18 cellular contexts compared by ENCODE assay signal in genomic region chr11:3202305-3202704, GRCh38. TPM values are rescaled to one million over a fixed set of nuclear protein-coding genes. Genes with fewer than 3 reads are reported as not detected.
DNase-seq lines count a peak whose midpoint lies in the region; ATAC-seq and TF ChIP-seq lines count a peak whose summit lies in the region.
"Had no signal": no experiment of that assay in that cellular context is flagged by ENCODE, and none has a peak within 500 bp of the region (broad histone marks: within the 10 kb centered on the region; RNA-seq: fewer than 3 reads in every experiment).

No MANE protein-coding gene starts in this region.

- H3K27ac Mint-ChIP-seq in naive thymus-derived CD8-positive, alpha-beta T cell: peak overlapping the region in 7 of 10 donors; percentile 11 to 77 (median 36)
- H3K27ac Mint-ChIP-seq in type B pancreatic cell: no peak overlapping the region

- no peaks in the 10 kb centered on the region for H3K9me3 ChIP-seq in heart right ventricle
- no peaks in the 10 kb centered on the region for H3K9me3 ChIP-seq in Loucy (ENCODE audit: insufficient read depth, low read depth, low read length)
- H3K9me3 ChIP-seq: BLaER1 had no signal

- H3K36me3 Mint-ChIP-seq in naive thymus-derived CD8-positive, alpha-beta T cell: no peaks in the 10 kb centered on the region
- no peaks in the 10 kb centered on the region for H3K36me3 Mint-ChIP-seq in type B pancreatic cell

- H3K79me2 ChIP-seq in Loucy (ENCODE audit: insufficient read depth, low read length): no peaks in the 10 kb centered on the region

- H3K27me3 ChIP-seq in heart right ventricle (peaks cover 13 to 72% (median 57%) of the 10 kb centered on the region in 7 donors), Loucy (ENCODE audit: insufficient read depth, low read length, poor library complexity, severe bottlenecking) (no peaks in the 10 kb centered on the region)

- no peaks in the 10 kb centered on the region for H3K9me2 ChIP-seq in Loucy (replicated peaks; ENCODE audit: low read depth, low read length)

- no peaks in the 10 kb centered on the region for H3F3A ChIP-seq in Loucy (ENCODE audit: low read depth)

- peak; percentile 26 for DNase-seq in Right ventricle myocardium superior
- DNase-seq in heart right ventricle: no peak
- peak in 1 of 10 donors; percentile 35 for DNase-seq in naive thymus-derived CD8-positive, alpha-beta T cell
- no peak for DNase-seq in type B pancreatic cell (ENCODE audit: extremely low spot score, unreplicated experiment)
- no peak for DNase-seq in NCI-H748 treated with DMSO at 0.1 percent for 48 hours (lab: John Stamatoyannopoulos, UW)
- DNase-seq in NCI-H345 (lab: John Stamatoyannopoulos, UW): no peak
- no peak for DNase-seq in SKM-1 treated with dmso at 0.1 percent for 144 hours (lab: John Stamatoyannopoulos, UW; ENCODE audit: unreplicated experiment)
- DNase-seq: GDM1, Kasumi-1, NCI-H1105 treated with DMSO at 0.1 percent for 48 hours, NCI-H1694 treated with DMSO at 0.1 percent for 48 hours, NCI-H446 treated with DMSO at 0.1 percent for 48 hours had no signal

- POLR2A ChIA-PET in naive thymus-derived CD8-positive, alpha-beta T cell (lab: Charles Lee): interaction anchor here (1.2 kb wide), 1 partner anchor 93 kb away, joined by 3 read pairs; no protein-coding TSS in a partner anchor

- H3K27me3 Mint-ChIP-seq in naive thymus-derived CD8-positive, alpha-beta T cell: peaks cover 0 to 12% (median 5%) of the 10 kb centered on the region in 5 donors
- H3K27me3 Mint-ChIP-seq in type B pancreatic cell: peaks cover 45% of the 10 kb centered on the region

- peak overlapping the region; percentile 4 to 84 (median 72) for H3K4me3 Mint-ChIP-seq in naive thymus-derived CD8-positive, alpha-beta T cell
- peak overlapping the region; percentile 0 for H3K4me3 Mint-ChIP-seq in type B pancreatic cell

- peaks cover 3 to 26% (median 13%) of the 10 kb centered on the region in 9 donors for H3K4me1 ChIP-seq in heart right ventricle
- H3K4me1 ChIP-seq in Loucy (ENCODE audit: insufficient read depth, low read length, poor library complexity, severe bottlenecking): peaks cover 14% of the 10 kb centered on the region

- H3K4me2 ChIP-seq in Loucy (ENCODE audit: low read depth, low read length, poor library complexity, severe bottlenecking): peak overlapping the region; percentile 52

- no peak overlapping the region for H3K27ac ChIP-seq in heart right ventricle
- H3K27ac ChIP-seq: BLaER1, RWPE1, SJSA1 had no signal

- intact Hi-C loops in Right ventricle myocardium superior (cut with DNase I): no loop called here
- intact Hi-C loops in heart right ventricle (cut with DNase I): no loop called here

- H3K36me3 ChIP-seq in heart right ventricle (no peaks in the 10 kb centered on the region), Loucy (ENCODE audit: insufficient read depth, low read length) (no peaks in the 10 kb centered on the region)
- H3K36me3 ChIP-seq: BLaER1, SJSA1 had no signal

- peaks cover 4 to 29% (median 11%) of the 10 kb centered on the region in 4 donors for H3K4me1 Mint-ChIP-seq in naive thymus-derived CD8-positive, alpha-beta T cell
- H3K4me1 Mint-ChIP-seq in type B pancreatic cell (ENCODE audit: unreplicated experiment): peaks cover 4% of the 10 kb centered on the region

- TF ChIP-seq CTCF in heart right ventricle (IDR thresholded peaks at IDR 0.05) (no peak), Loucy (conservative IDR thresholded peaks at IDR 0.05; ENCODE audit: low read length) (no peak), type B pancreatic cell (conservative IDR thresholded peaks at IDR 0.05) (no peak)

- H3K9me3 Mint-ChIP-seq in naive thymus-derived CD8-positive, alpha-beta T cell: peaks cover 0 to 6% (median 0%) of the 10 kb centered on the region in 9 donors
- H3K9me3 Mint-ChIP-seq in type B pancreatic cell: no peaks in the 10 kb centered on the region

- no peak overlapping the region for H3K4me3 ChIP-seq in heart right ventricle
- H3K4me3 ChIP-seq in Loucy (ENCODE audit: low read length, poor library complexity, severe bottlenecking): no peak overlapping the region
- H3K4me3 ChIP-seq: BLaER1, SJSA1 had no signal

- ATAC-seq in Right ventricle myocardium superior (ENCODE audit: poor library complexity) (no peak), heart right ventricle (no peak)
- ATAC-seq in naive thymus-derived CD8-positive, alpha-beta T cell: no peak
- ATAC-seq: HepG2 had no signal

- H2AFZ ChIP-seq in Loucy (ENCODE audit: low read length): no peak overlapping the region

- 65 to 66% methylated on average over 7 of the region's 7 CpGs for WGBS in heart right ventricle, 2 donors

- peak overlapping the region; percentile 45 for H3K9ac ChIP-seq in Loucy (ENCODE audit: low read depth, low read length, poor library complexity, severe bottlenecking)
- H3K9ac ChIP-seq: BLaER1 had no signal

- no peaks in the 10 kb centered on the region for H4K20me1 ChIP-seq in Loucy (ENCODE audit: insufficient read depth, low read length, poor library complexity, severe bottlenecking)

RNA-seq across cellular contexts. Expression of gene MRGPRG, which starts 16.3 kb away (rescaled TPM):
- not detected for total RNA-seq in Right ventricle myocardium superior
- not detected for total RNA-seq in heart right ventricle
- polyA plus RNA-seq in heart right ventricle: not detected
- total RNA-seq in naive thymus-derived CD8-positive, alpha-beta T cell: not detected
- not detected for polyA plus RNA-seq in naive thymus-derived CD8-positive, alpha-beta T cell
- not detected in 2 replicates for total RNA-seq in type B pancreatic cell (ENCODE audit: low replicate concordance)
- total RNA-seq: H4, HepG2, SJSA1 had no signal
- polyA plus RNA-seq: HepG2 had no signal

RNA-seq across cellular contexts. Expression of gene MRGPRE, which starts 29.9 kb away (rescaled TPM):
- 0.16 TPM for total RNA-seq in Right ventricle myocardium superior
- total RNA-seq in heart right ventricle: 1 to 10 TPM in 2 of 10 donors, under 1 TPM in 7, not detected in 1; 0.21 to 2.5 (median 0.51) TPM
- not detected for polyA plus RNA-seq in heart right ventricle
- not detected for total RNA-seq in naive thymus-derived CD8-positive, alpha-beta T cell
- not detected for polyA plus RNA-seq in naive thymus-derived CD8-positive, alpha-beta T cell
- total RNA-seq in type B pancreatic cell (ENCODE audit: low replicate concordance): not detected in 2 replicates
- total RNA-seq: H4, HepG2, SJSA1 had no signal
- polyA plus RNA-seq: HepG2 had no signal

RNA-seq across cellular contexts. Expression of gene OSBPL5, which starts 37.2 kb away (rescaled TPM):
- total RNA-seq in Right ventricle myocardium superior (15.3 TPM), heart right ventricle (10 to 100 TPM; 12.7 to 18.2 (median 15.5) TPM), type B pancreatic cell (ENCODE audit: low replicate concordance) (29.8 and 33.1 TPM in 2 replicates)
- 10 to 100 TPM; 10.4 to 18.7 TPM for polyA plus RNA-seq in heart right ventricle
- total RNA-seq in naive thymus-derived CD8-positive, alpha-beta T cell: 10 to 100 TPM; 17.8 to 18.3 TPM
- 1 to 10 TPM; 4.4 to 5.5 (median 4.5) TPM for polyA plus RNA-seq in naive thymus-derived CD8-positive, alpha-beta T cell
- total RNA-seq: HepG2 had no signal
- polyA plus RNA-seq: HepG2 had no signal
